ENCODE assay signal across 20 cellular contexts in the genomic region with DNA sequence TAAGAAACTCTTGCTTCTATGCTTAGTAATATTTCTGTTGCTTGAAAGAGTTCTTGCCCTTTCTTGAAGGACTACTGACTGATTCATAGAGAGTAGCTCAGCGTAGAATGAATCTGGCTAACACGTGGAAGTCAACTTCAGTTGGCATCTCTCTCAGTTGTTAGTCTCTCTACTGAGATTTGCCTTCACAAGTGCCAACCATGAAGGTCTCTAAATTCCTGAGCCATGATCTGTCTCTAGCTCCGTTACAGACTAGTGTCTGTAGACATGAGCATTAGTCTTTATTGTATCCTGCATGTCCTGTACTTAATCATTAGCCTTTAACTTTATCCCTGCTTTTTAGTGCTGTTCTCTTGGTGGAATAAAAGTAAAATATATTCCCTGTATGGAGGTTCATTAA. TPM values are rescaled to one million over a fixed set of nuclear protein-coding genes. Genes with fewer than 3 reads are reported as not detected.
DNase-seq lines count a peak whose midpoint lies in the region; ATAC-seq and TF ChIP-seq lines count a peak whose summit lies in the region.
"Had no signal": no experiment of that assay in that cellular context is flagged by ENCODE, and none has a peak within 500 bp of the region (broad histone marks: within the 10 kb centered on the region; RNA-seq: fewer than 3 reads in every experiment).

No MANE protein-coding gene starts in this region.

- peak; percentile 6 for DNase-seq in GM23248
- no peak for DNase-seq in RWPE2 (ENCODE audit: low spot score)
- peak in 1 of 2 donors; percentile 67 for DNase-seq in foreskin keratinocyte
- DNase-seq in ecto neural progenitor cell (ENCODE audit: low spot score), result no peak
- no peak for DNase-seq in left lobe of liver (ENCODE audit: low spot score)
- DNase-seq: Caco-2; CD4-positive, alpha-beta T cell; DMS153; GF-D8; NCI-H1105; NCI-H1694; NCI-H2081 treated with DMSO at 0.1 percent for 48 hours; NCI-H510A; NCI-H774; SIG-M5 had no signal

- H3F3A ChIP-seq in GM23248 (ENCODE audit: insufficient read depth), result no peaks in the 10 kb centered on the region

- H4K20me1 ChIP-seq in GM23248 (ENCODE audit: insufficient read depth), result no peaks in the 10 kb centered on the region

- in situ Hi-C loops in GM23248 (cut with MboI), result no loop called here

- H3K4me3 ChIP-seq in GM23248 (no peak overlapping the region), RWPE2 (ENCODE audit: severe bottlenecking) (no peak overlapping the region)
- H3K4me3 ChIP-seq: HAP-1 had no signal

- H3K27ac ChIP-seq in GM23248 (no peak overlapping the region), RWPE2 (ENCODE audit: poor library complexity, severe bottlenecking) (no peak overlapping the region), foreskin keratinocyte (no peak overlapping the region)

- TF ChIP-seq CTCF in RWPE2 (IDR thresholded peaks at IDR 0.05; ENCODE audit: poor library complexity, severe bottlenecking) (no peak), foreskin keratinocyte (conservative IDR thresholded peaks at IDR 0.05) (no peak)

- H3K9ac ChIP-seq in GM23248, result no peak overlapping the region

- no peaks in the 10 kb centered on the region for H3K9me2 ChIP-seq in GM23248 (ENCODE audit: insufficient read depth)

- no peak overlapping the region for H2AFZ ChIP-seq in GM23248

- WGBS in GM23248 (ENCODE audit: low coverage in 1 of 2, low lambda C conversion rate in 2 of 2, missing lambda C conversion rate in 2 of 2), 2 experiments, result 43 to 51% methylated on average over 3 of the region's 3 CpGs

- H3K36me3 ChIP-seq in GM23248 (ENCODE audit: low read depth), result no peaks in the 10 kb centered on the region
- H3K36me3 ChIP-seq in RWPE2 (ENCODE audit: low read depth), result no peaks in the 10 kb centered on the region
- H3K36me3 ChIP-seq: HAP-1 had no signal

- no peaks in the 10 kb centered on the region for H3K27me3 ChIP-seq in GM23248 (replicated peaks; ENCODE audit: insufficient read depth)
- H3K27me3 ChIP-seq in RWPE2 (ENCODE audit: insufficient read depth, poor library complexity, severe bottlenecking), result no peaks in the 10 kb centered on the region
- H3K27me3 ChIP-seq in foreskin keratinocyte, result peaks cover 5% of the 10 kb centered on the region

- H3K79me2 ChIP-seq in GM23248 (ENCODE audit: insufficient read depth), result no peaks in the 10 kb centered on the region

- H3K9me3 ChIP-seq in GM23248 (ENCODE audit: low read depth) (no peaks in the 10 kb centered on the region), RWPE2 (ENCODE audit: severe bottlenecking) (no peaks in the 10 kb centered on the region)
- H3K9me3 ChIP-seq: Caco-2, HAP-1 had no signal

- no peak overlapping the region for H3K4me2 ChIP-seq in GM23248 (ENCODE audit: unreplicated experiment)

- ATAC-seq in RWPE2 (ENCODE audit: low read depth), result peak; percentile 63
- ATAC-seq in foreskin keratinocyte, result peak; percentile 33
- ATAC-seq in GM19395 (IDR thresholded peaks at IDR 0.05; ENCODE audit: unreplicated experiment), result no peak
- no peak for ATAC-seq in left lobe of liver
- ATAC-seq in HG02642 (IDR thresholded peaks at IDR 0.05; ENCODE audit: poor library complexity, unreplicated experiment), result no peak

- no peaks in the 10 kb centered on the region for H3K4me1 ChIP-seq in GM23248 (ENCODE audit: insufficient read depth)
- no peaks in the 10 kb centered on the region for H3K4me1 ChIP-seq in RWPE2 (ENCODE audit: insufficient read depth, poor library complexity, severe bottlenecking)
- H3K4me1 ChIP-seq in foreskin keratinocyte, result no peaks in the 10 kb centered on the region
- H3K4me1 ChIP-seq: Caco-2, HAP-1 had no signal

RNA-seq across cellular contexts. Expression of a gene that starts 19.1 kb away (rescaled TPM):
- total RNA-seq in GM23248 (2014; rRNA removed; shearing (Covaris generic)), result 0.13 TPM in 1 of 2 replicates, not detected in the other
- not detected in 2 replicates for polyA plus RNA-seq in GM23248 (2016; fragmentation: Nextera tagmentation; extraction: Ambion mirVana)
- total RNA-seq in foreskin keratinocyte, result not detected in 2 replicates
- polyA plus RNA-seq in foreskin keratinocyte, result not detected in 2 replicates
- not detected for total RNA-seq in left lobe of liver
- total RNA-seq: Caco-2; CD4-positive, alpha-beta T cell; OCI-LY7 had no signal
- polyA plus RNA-seq: BJ had no signal

Comparison
In these comparisons a context has a peak if more than half of its experiments do, and no peak if none do; other contexts are left out.
1. ATAC-seq: peak in RWPE2 (single experiment) and foreskin keratinocyte (single experiment); none in GM19395 (single experiment), left lobe of liver (single experiment) and HG02642 (single experiment).